1 cellular context compared by ENCODE assay signal in genomic region chrX:133980832-133981588, GRCh38.
TF ChIP-seq lines count a peak whose summit lies in the region.

No MANE protein-coding gene starts in this region.

TF ChIP-seq in HepG2, 621 proteins besides CTCF, POLR2A, EP300 and RAD21 (continued from another document):
- TF ChIP-seq ZXDC (CRISPR knock-in tag; IDR thresholded peaks at IDR 0.05) (no peak), ATF1 (CRISPR knock-in tag; IDR thresholded peaks at IDR 0.05) (no peak), SALL2 (CRISPR knock-in tag; IDR thresholded peaks at IDR 0.05) (no peak), ZNF567 (CRISPR knock-in tag; IDR thresholded peaks at IDR 0.05; ENCODE audit: borderline replicate concordance) (no peak), IKZF5 (CRISPR knock-in tag; IDR thresholded peaks at IDR 0.05) (no peak), ZNF597 (CRISPR knock-in tag; IDR thresholded peaks at IDR 0.05) (no peak), ZNF687 (CRISPR knock-in tag; IDR thresholded peaks at IDR 0.05) (no peak), BCL3 (CRISPR knock-in tag; IDR thresholded peaks at IDR 0.05) (no peak), SP5 (CRISPR knock-in tag; IDR thresholded peaks at IDR 0.05; ENCODE audit: borderline replicate concordance, low read depth) (no peak)
